1 cellular context compared by ENCODE assay signal in the genomic region with DNA sequence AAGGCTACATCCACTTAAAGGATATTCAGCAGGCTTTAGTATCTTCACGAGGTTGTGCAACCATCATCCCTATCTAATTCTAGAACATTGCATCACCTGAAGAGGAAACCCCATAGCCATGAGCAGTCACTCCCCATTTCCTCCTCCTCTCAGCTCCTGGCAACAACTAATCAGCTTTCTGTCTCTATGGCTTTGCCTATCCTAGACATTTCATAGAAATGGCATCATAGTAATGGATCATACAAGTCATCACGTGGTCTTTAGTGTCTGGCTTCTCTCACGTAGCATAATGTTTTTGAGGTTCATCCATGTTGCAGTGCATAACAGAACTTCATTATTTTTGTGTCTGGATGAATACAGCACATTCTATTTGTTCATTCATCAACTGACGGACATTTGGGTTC.
A peak's percentile ranks its signal among the peaks of the same experiment; 100 is the strongest.
TF ChIP-seq lines count a peak whose summit lies in the region.

No MANE protein-coding gene starts in this region.

TF ChIP-seq in HepG2, 621 proteins besides CTCF, POLR2A, EP300 and RAD21 (continued from another document):
- TF ChIP-seq, protein P1, sequence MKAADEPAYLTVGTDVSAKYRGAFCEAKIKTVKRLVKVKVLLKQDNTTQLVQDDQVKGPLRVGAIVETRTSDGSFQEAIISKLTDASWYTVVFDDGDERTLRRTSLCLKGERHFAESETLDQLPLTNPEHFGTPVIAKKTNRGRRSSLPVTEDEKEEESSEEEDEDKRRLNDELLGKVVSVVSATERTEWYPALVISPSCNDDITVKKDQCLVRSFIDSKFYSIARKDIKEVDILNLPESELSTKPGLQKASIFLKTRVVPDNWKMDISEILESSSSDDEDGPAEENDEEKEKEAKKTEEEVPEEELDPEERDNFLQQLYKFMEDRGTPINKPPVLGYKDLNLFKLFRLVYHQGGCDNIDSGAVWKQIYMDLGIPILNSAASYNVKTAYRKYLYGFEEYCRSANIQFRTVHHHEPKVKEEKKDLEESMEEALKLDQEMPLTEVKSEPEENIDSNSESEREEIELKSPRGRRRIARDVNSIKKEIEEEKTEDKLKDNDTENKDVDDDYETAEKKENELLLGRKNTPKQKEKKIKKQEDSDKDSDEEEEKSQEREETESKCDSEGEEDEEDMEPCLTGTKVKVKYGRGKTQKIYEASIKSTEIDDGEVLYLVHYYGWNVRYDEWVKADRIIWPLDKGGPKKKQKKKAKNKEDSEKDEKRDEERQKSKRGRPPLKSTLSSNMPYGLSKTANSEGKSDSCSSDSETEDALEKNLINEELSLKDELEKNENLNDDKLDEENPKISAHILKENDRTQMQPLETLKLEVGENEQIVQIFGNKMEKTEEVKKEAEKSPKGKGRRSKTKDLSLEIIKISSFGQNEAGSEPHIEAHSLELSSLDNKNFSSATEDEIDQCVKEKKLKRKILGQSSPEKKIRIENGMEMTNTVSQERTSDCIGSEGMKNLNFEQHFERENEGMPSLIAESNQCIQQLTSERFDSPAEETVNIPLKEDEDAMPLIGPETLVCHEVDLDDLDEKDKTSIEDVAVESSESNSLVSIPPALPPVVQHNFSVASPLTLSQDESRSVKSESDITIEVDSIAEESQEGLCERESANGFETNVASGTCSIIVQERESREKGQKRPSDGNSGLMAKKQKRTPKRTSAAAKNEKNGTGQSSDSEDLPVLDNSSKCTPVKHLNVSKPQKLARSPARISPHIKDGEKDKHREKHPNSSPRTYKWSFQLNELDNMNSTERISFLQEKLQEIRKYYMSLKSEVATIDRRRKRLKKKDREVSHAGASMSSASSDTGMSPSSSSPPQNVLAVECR (CRISPR knock-in tag; IDR thresholded peaks at IDR 0.05; ENCODE audit: borderline replicate concordance): no peak
- no peak for TF ChIP-seq MED8 (CRISPR knock-in tag; IDR thresholded peaks at IDR 0.05; ENCODE audit: insufficient replicate concordance)
- TF ChIP-seq ZNF557 (CRISPR knock-in tag; IDR thresholded peaks at IDR 0.05): no peak
- no peak for TF ChIP-seq JUND (CRISPR knock-in tag; IDR thresholded peaks at IDR 0.05)
- TF ChIP-seq CEBPB (IDR thresholded peaks at IDR 0.05; ENCODE audit: borderline replicate concordance, low read depth, low read length): peak; percentile 94
- TF ChIP-seq, protein P2, sequence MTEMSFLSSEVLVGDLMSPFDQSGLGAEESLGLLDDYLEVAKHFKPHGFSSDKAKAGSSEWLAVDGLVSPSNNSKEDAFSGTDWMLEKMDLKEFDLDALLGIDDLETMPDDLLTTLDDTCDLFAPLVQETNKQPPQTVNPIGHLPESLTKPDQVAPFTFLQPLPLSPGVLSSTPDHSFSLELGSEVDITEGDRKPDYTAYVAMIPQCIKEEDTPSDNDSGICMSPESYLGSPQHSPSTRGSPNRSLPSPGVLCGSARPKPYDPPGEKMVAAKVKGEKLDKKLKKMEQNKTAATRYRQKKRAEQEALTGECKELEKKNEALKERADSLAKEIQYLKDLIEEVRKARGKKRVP (CRISPR knock-in tag; IDR thresholded peaks at IDR 0.05): peak in 1 of 2 experiments; percentile 79; a peak in 2 of 4 replicates
